Comparison of ENCODE assay signal across 1 cellular context in the genomic region with DNA sequence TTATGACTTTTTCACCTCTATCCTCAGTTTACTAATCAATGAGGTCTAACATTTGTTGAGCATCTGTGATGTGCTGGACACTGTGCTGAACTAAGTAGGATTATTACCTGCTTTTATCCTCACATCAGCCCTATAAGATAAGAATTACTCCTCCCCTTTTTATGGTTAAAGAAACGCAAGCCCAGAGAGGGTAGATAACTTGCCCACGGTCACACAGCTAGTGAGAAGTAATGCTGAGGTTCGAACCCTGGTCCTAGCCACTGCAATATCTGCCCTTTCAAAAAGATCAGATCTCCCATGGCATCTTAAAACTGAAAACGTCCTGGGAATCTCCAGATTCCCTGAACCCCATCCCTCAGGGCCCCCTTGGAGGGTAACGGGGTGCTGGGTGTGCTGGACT.
TF ChIP-seq lines count a peak whose summit lies in the region.

No MANE protein-coding gene starts in this region.

TF ChIP-seq in HCT116, 20 proteins besides CTCF, POLR2A, EP300 and RAD21:
- TF ChIP-seq CEBPB (IDR thresholded peaks at IDR 0.05; ENCODE audit: low read depth) (no peak), ELF1 (IDR thresholded peaks at IDR 0.05; ENCODE audit: borderline replicate concordance, low read depth) (no peak), YY1 (IDR thresholded peaks at IDR 0.05; ENCODE audit: extremely low read depth, insufficient replicate concordance, low read depth, low read length) (no peak), JUND (IDR thresholded peaks at IDR 0.05) (no peak), POLR2AphosphoS5 (IDR thresholded peaks at IDR 0.05; ENCODE audit: low read depth, low read length) (no peak), TCF7L2 (IDR thresholded peaks at IDR 0.05; ENCODE audit: borderline replicate concordance, extremely low read depth, insufficient read depth, insufficient read length) (no peak), EZH2phosphoT487 (IDR thresholded peaks at IDR 0.05; ENCODE audit: borderline replicate concordance) (no peak), ZNF274 (IDR thresholded peaks at IDR 0.05; ENCODE audit: low read depth, low read length) (no peak)
- TF ChIP-seq, protein P1, sequence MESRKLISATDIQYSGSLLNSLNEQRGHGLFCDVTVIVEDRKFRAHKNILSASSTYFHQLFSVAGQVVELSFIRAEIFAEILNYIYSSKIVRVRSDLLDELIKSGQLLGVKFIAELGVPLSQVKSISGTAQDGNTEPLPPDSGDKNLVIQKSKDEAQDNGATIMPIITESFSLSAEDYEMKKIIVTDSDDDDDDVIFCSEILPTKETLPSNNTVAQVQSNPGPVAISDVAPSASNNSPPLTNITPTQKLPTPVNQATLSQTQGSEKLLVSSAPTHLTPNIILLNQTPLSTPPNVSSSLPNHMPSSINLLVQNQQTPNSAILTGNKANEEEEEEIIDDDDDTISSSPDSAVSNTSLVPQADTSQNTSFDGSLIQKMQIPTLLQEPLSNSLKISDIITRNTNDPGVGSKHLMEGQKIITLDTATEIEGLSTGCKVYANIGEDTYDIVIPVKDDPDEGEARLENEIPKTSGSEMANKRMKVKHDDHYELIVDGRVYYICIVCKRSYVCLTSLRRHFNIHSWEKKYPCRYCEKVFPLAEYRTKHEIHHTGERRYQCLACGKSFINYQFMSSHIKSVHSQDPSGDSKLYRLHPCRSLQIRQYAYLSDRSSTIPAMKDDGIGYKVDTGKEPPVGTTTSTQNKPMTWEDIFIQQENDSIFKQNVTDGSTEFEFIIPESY (IDR thresholded peaks at IDR 0.05; ENCODE audit: extremely low read depth, insufficient replicate concordance, low read length): no peak
